Comparison of ENCODE assay signal across 23 cellular contexts in the genomic region with DNA sequence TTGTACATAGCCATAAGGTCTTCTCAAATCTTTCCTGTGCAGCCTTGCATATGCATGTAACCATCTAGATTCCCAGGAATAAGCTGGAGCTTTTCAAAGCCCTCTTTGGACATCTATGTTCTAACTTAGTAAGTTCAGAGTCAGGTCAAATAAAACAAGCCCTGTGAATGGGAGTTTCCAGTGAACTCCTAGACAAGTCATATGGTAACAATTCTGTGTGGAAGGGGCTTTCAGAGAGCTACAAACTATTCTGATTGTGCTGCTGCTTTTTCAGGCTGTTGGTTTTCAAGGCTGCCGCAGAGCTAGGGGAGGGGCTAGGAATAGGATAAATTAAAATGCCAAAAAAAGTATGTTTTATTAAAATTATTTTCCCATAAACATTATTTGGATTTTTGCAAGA.
"Had no signal": no experiment of that assay in that cellular context is flagged by ENCODE, and none has a peak within 500 bp of the region (broad histone marks: within the 10 kb centered on the region; RNA-seq: fewer than 3 reads in every experiment).

No MANE protein-coding gene starts in this region.

- H3K27ac Mint-ChIP-seq: dendritic cell treated with granulocyte-macrophage colony-stimulating factor and Interleukin-4, amounts not matched to agents 40 ng/mL and 50 ng/mL, for 4 days; effector memory CD8-positive, alpha-beta T cell; memory B cell; mesothelial cell of epicardium; natural killer cell; progenitor cell of endocrine pancreas; type B pancreatic cell had no signal

- H3K27ac ChIP-seq: epithelial cell of prostate, esophagus squamous epithelium, hepatocyte, left ventricle myocardium inferior, lower lobe of right lung, pancreas had no signal

- H3K4me1 ChIP-seq: esophagus squamous epithelium, left ventricle myocardium inferior, lower lobe of right lung, pancreas had no signal

- H3K4me3 ChIP-seq: esophagus squamous epithelium, hepatocyte, left ventricle myocardium inferior, lower lobe of right lung, pancreas had no signal

- H3K27me3 ChIP-seq: esophagus squamous epithelium, hepatocyte, pancreas had no signal

- ATAC-seq: effector memory CD8-positive, alpha-beta T cell; left cardiac atrium; lower lobe of right lung; natural killer cell; pancreas; right cardiac atrium had no signal

- H3K36me3 ChIP-seq: esophagus squamous epithelium, left ventricle myocardium inferior, lower lobe of right lung, pancreas had no signal

- H3K4me3 Mint-ChIP-seq: dendritic cell treated with granulocyte-macrophage colony-stimulating factor and Interleukin-4, amounts not matched to agents 40 ng/mL and 50 ng/mL, for 4 days; effector memory CD8-positive, alpha-beta T cell; memory B cell; mesothelial cell of epicardium; natural killer cell; neural crest cell; type B pancreatic cell had no signal

- H3K9me3 ChIP-seq: pancreas had no signal

- H3K27me3 Mint-ChIP-seq: dendritic cell treated with granulocyte-macrophage colony-stimulating factor and Interleukin-4, amounts not matched to agents 40 ng/mL and 50 ng/mL, for 4 days; progenitor cell of endocrine pancreas; type B pancreatic cell had no signal

- DNase-seq: effector memory CD8-positive, alpha-beta T cell; esophagus squamous epithelium; foreskin melanocyte; head of caudate nucleus; kidney; left cardiac atrium; left ventricle myocardium inferior; lower lobe of right lung; natural killer cell; nucleus accumbens; pancreas; right cardiac atrium; small intestine; stimulated activated CD4-positive, alpha-beta T cell treated with anti-CD3 and anti-CD28 coated beads, Interleukin-12 subunit alpha, Interleukin-12 subunit beta, amount 100 ng/mL, for 4 hours; stimulated activated naive CD4-positive, alpha-beta T cell treated with Interleukin-2 at 50 U/mL for 16 hours had no signal

- H3K4me1 Mint-ChIP-seq: mesothelial cell of epicardium, natural killer cell, neural crest cell had no signal

- H3K36me3 Mint-ChIP-seq: mesothelial cell of epicardium, type B pancreatic cell had no signal
